21 cellular contexts compared by ENCODE assay signal in genomic region chr2:191839918-191840804, GRCh38. TPM values are rescaled to one million over a fixed set of nuclear protein-coding genes. Genes with fewer than 3 reads are reported as not detected.
DNase-seq lines count a peak whose midpoint lies in the region; ATAC-seq and TF ChIP-seq lines count a peak whose summit lies in the region.
"Had no signal": no experiment of that assay in that cellular context is flagged by ENCODE, and none has a peak within 500 bp of the region (broad histone marks: within the 10 kb centered on the region; RNA-seq: fewer than 3 reads in every experiment).

No MANE protein-coding gene starts in this region.

- H2BK20ac ChIP-seq in H9 (ENCODE audit: low read depth, low read length, poor library complexity, severe bottlenecking) = no peak overlapping the region

- no peaks in the 10 kb centered on the region for H3K79me1 ChIP-seq in H9 (ENCODE audit: insufficient read depth, low read depth, low read length, poor library complexity, severe bottlenecking)

- TF ChIP-seq RAD21 in liver (IDR thresholded peaks at IDR 0.05) = peak; percentile 50 to 53

- no peaks in the 10 kb centered on the region for H3K79me2 ChIP-seq in H9 (ENCODE audit: insufficient read depth, low read length)

- H3K36me3 Mint-ChIP-seq in H9 (ENCODE audit: insufficient read depth in 1 of 3, low read depth in 3 of 3) (no peaks in the 10 kb centered on the region), WTC11 (no peaks in the 10 kb centered on the region)
- H3K36me3 Mint-ChIP-seq: memory B cell; naive thymus-derived CD8-positive, alpha-beta T cell; T-cell had no signal

- no peak overlapping the region for H2AFZ ChIP-seq in H9 (ENCODE audit: low read length)

- TF ChIP-seq CTCF in C4-2B (conservative IDR thresholded peaks at IDR 0.05) (0 out of 2 replicates have a peak, but pooled peaks have one; percentile 6), H9 (conservative IDR thresholded peaks at IDR 0.05) (peak; percentile 33; the same call in 2 of the 3 replicates), WTC11 (IDR thresholded peaks at IDR 0.05) (no peak), liver (IDR thresholded peaks at IDR 0.05; ENCODE audit: low read depth, low read length, missing input control) (peak; percentile 2)

- WGBS in H9 (ENCODE audit: extremely low coverage, insufficient read length, low lambda C conversion rate) = no CpG with 5 or more reads among the region's 7 CpGs
- WGBS in liver = 55% methylated on average over 7 of the region's 7 CpGs

- no peak overlapping the region for H4K8ac ChIP-seq in H9 (replicated peaks; ENCODE audit: insufficient read length, low read depth, low read length)

- CTCF ChIA-PET in WTC11 (lab: Charles Lee) = interaction anchor here (0.9 to 2.0 kb wide), 9 partner anchors 9 to 322 kb away, joined by 3 to 15 read pairs (median 5); no protein-coding TSS in a partner anchor

- no peak overlapping the region for H3K14ac ChIP-seq in H9 (ENCODE audit: insufficient read depth, low read length)

- H4K91ac ChIP-seq in H9 (ENCODE audit: insufficient read length, low read depth, low read length) = no peak overlapping the region

- H2AK5ac ChIP-seq in H9 (ENCODE audit: insufficient read length, low read length) = no peak overlapping the region

- DNase-seq in H9 (no peak), WTC11 (ENCODE audit: low spot score) (no peak), caudate nucleus (lab: John Stamatoyannopoulos, UW) (no peak), HPDE6-E6E7 (ENCODE audit: extremely low spot score) (no peak), glomerular visceral epithelial cell (ENCODE audit: extremely low spot score) (no peak)
- DNase-seq: activated CD4-positive, CD25-positive, alpha-beta regulatory T cell; activated gamma-delta T cell; anterior cingulate cortex; KG1; naive thymus-derived CD8-positive, alpha-beta T cell; NCI-H1105; NK-92 treated with Interleukin-12 subunit alpha and Interleukin-12 subunit beta, amount 100 ng/mL, for 24 hours; stimulated activated CD4-positive, alpha-beta T cell treated with anti-CD3 and anti-CD28 coated beads, Interleukin-15, amount 100 ng/mL, for 24 hours; stimulated activated naive CD4-positive, alpha-beta T cell; T-cell; trophoblast cell had no signal

- POLR2A ChIA-PET in WTC11 (lab: Charles Lee) = no interaction called here

- H3K27me3 ChIP-seq in H9 (ENCODE audit: insufficient read depth, low read length) = no peaks in the 10 kb centered on the region
- H3K27me3 ChIP-seq in liver (ENCODE audit: control insufficient read depth in 4 of 4, insufficient read depth in 4 of 4, low read length in 3 of 4) = no peaks in the 10 kb centered on the region

- H3K27ac ChIP-seq in C4-2B (no peak overlapping the region), H9 (ENCODE audit: insufficient read length, low read depth, low read length) (no peak overlapping the region), liver (ENCODE audit: low read depth in 1 of 2, low read length in 2 of 2) (no peak overlapping the region), caudate nucleus (ENCODE audit: low read depth, low read length) (no peak overlapping the region)

- no peak overlapping the region for H2BK5ac ChIP-seq in H9 (ENCODE audit: insufficient read length, low read length)

- ATAC-seq in WTC11 = peak; percentile 44
- no peak for ATAC-seq in GM18909 (IDR thresholded peaks at IDR 0.05; ENCODE audit: poor library complexity, unreplicated experiment)
- ATAC-seq: naive thymus-derived CD8-positive, alpha-beta T cell; T-cell had no signal

- H3K18ac ChIP-seq in H9 (ENCODE audit: insufficient read length, low read depth, low read length) = no peak overlapping the region

- H3K9me3 Mint-ChIP-seq in H9 (no peaks in the 10 kb centered on the region), WTC11 (peaks cover 7% of the 10 kb centered on the region; the same call in 1 of the 2 replicates)
- H3K9me3 Mint-ChIP-seq: memory B cell; naive thymus-derived CD8-positive, alpha-beta T cell; T-cell had no signal

- no peak overlapping the region for H3K23ac ChIP-seq in H9 (ENCODE audit: insufficient read length, low read depth, low read length)

- H3K36me3 ChIP-seq in liver (ENCODE audit: control insufficient read depth in 4 of 4, insufficient read depth in 3 of 4, low read depth in 1 of 4, low read length in 3 of 4) = no peaks in the 10 kb centered on the region

- H3K56ac ChIP-seq in H9 (ENCODE audit: insufficient read length, low read depth, low read length) = no peak overlapping the region

- H3K4me1 ChIP-seq in H9 (ENCODE audit: insufficient read depth, low read length) = no peaks in the 10 kb centered on the region
- peaks cover 0 to 10% (median 5%) of the 10 kb centered on the region in 4 donors for H3K4me1 ChIP-seq in liver (ENCODE audit: control insufficient read depth in 4 of 4, insufficient read depth in 4 of 4, low read length in 3 of 4)

- H3T11ph ChIP-seq in H9 (ENCODE audit: low read length) = no peak overlapping the region

- H3K27ac Mint-ChIP-seq in H9 = peak overlapping the region in 1 of 3 experiments; percentile 5; a peak in 1 of 7 replicates
- no peak overlapping the region for H3K27ac Mint-ChIP-seq in WTC11
- H3K27ac Mint-ChIP-seq: B cell; memory B cell; naive thymus-derived CD8-positive, alpha-beta T cell; T-cell had no signal

- H3K27me3 Mint-ChIP-seq in H9 (ENCODE audit: low read depth) (peaks cover 1% of the 10 kb centered on the region; the same call in 1 of the 2 replicates), WTC11 (ENCODE audit: low read depth) (no peaks in the 10 kb centered on the region)

- H4K20me1 ChIP-seq in H9 (ENCODE audit: control insufficient read depth, insufficient read depth, insufficient read length) = no peaks in the 10 kb centered on the region

- H3K4me1 Mint-ChIP-seq in H9 (peaks cover 11 to 14% of the 10 kb centered on the region in 2 experiments), WTC11 (peaks cover 20% of the 10 kb centered on the region)
- H3K4me1 Mint-ChIP-seq: B cell; memory B cell; naive thymus-derived CD8-positive, alpha-beta T cell; T-cell had no signal

- H3K4me3 Mint-ChIP-seq in H9 (no peak overlapping the region), WTC11 (no peak overlapping the region)
- H3K4me3 Mint-ChIP-seq: B cell; memory B cell; naive thymus-derived CD8-positive, alpha-beta T cell; T-cell had no signal

- no peak overlapping the region for H2BK12ac ChIP-seq in H9 (ENCODE audit: insufficient read length, low read depth, low read length)

- no peak overlapping the region for H2BK120ac ChIP-seq in H9 (ENCODE audit: low read depth, low read length, poor library complexity, severe bottlenecking)

- H3K9me3 ChIP-seq in H9 (ENCODE audit: control insufficient read depth, low read depth, low read length) = no peaks in the 10 kb centered on the region
- H3K9me3 ChIP-seq in liver (ENCODE audit: control insufficient read depth in 4 of 4, low read length in 3 of 4) = no peaks in the 10 kb centered on the region

- H3K9ac ChIP-seq in H9 (ENCODE audit: extremely low read depth, insufficient read length, low read length) (no peak overlapping the region), liver (ENCODE audit: low read depth in 1 of 2, low read length in 2 of 2) (no peak overlapping the region)

- H2BK15ac ChIP-seq in H9 (ENCODE audit: low read depth, low read length) = no peak overlapping the region

- H3K4me3 ChIP-seq in liver (ENCODE audit: low read depth in 1 of 3, low read length in 3 of 3) = no peak overlapping the region

- H3K23me2 ChIP-seq in H9 (ENCODE audit: insufficient read length, low read depth, low read length, poor library complexity, severe bottlenecking) = no peaks in the 10 kb centered on the region

- no peak overlapping the region for H3K4ac ChIP-seq in H9 (ENCODE audit: low read depth, low read length)

- no peak overlapping the region for H4K5ac ChIP-seq in H9 (ENCODE audit: insufficient read length, low read depth, low read length)

- no peak overlapping the region for H3K4me2 ChIP-seq in H9 (ENCODE audit: insufficient read depth, insufficient read length, low read length)

TF ChIP-seq in WTC11, 78 proteins besides CTCF, POLR2A, EP300 and RAD21:
- TF ChIP-seq CDX4 (CRISPR knock-in tag; IDR thresholded peaks at IDR 0.05; ENCODE audit: borderline replicate concordance) = no peak
TF ChIP-seq in WTC11: peak in this region for 0.

TF ChIP-seq in liver, 16 proteins besides CTCF, POLR2A, EP300 and RAD21:
- TF ChIP-seq RXRA (IDR thresholded peaks at IDR 0.05) (no peak), HNF4A (conservative IDR thresholded peaks at IDR 0.05) (peak in 1 of 2 donors; percentile 5), FOXA2 (IDR thresholded peaks at IDR 0.05) (peak; percentile 24), FOXA1 (IDR thresholded peaks at IDR 0.05) (no peak), HNF4G (IDR thresholded peaks at IDR 0.05) (peak; percentile 20), SP1 (IDR thresholded peaks at IDR 0.05) (no peak), NR2F2 (IDR thresholded peaks at IDR 0.05) (no peak), JUND (IDR thresholded peaks at IDR 0.05) (no peak), ZBTB33 (IDR thresholded peaks at IDR 0.05) (no peak)
TF ChIP-seq in liver: peak in this region for 3.

RNA-seq across cellular contexts. Expression of gene CAVIN2, which starts 6.7 kb away (rescaled TPM):
- total RNA-seq in H9 (2021) = not detected in 2 replicates
- total RNA-seq in WTC11 (2021) = 0.14 to 0.28 TPM (median 0.27 TPM) in 3 replicates
- total RNA-seq in liver = 10 to 100 TPM; 13.3 to 20.7 TPM
- 10 to 100 TPM; 13.9 to 14.1 TPM for polyA plus RNA-seq in liver
- total RNA-seq: B cell; naive thymus-derived CD8-positive, alpha-beta T cell had no signal
- polyA plus RNA-seq: naive thymus-derived CD8-positive, alpha-beta T cell had no signal

Comparison
In these comparisons a context has a peak if more than half of its experiments do, and no peak if none do; other contexts are left out.
1. RNA of gene CAVIN2, which starts 6.7 kb away (total RNA-seq): 13.3 to 20.7 TPM in liver; 0.14 to 0.28 TPM in WTC11 and not detected in H9; every median in the first group is over 10 times any median in the second.